Comparison of ENCODE assay signal across 8 cellular contexts in genomic region chr1:179955731-179956130, GRCh38. TPM values are rescaled to one million over a fixed set of nuclear protein-coding genes. Genes with fewer than 3 reads are reported as not detected.
DNase-seq lines count a peak whose midpoint lies in the region; ATAC-seq and TF ChIP-seq lines count a peak whose summit lies in the region.

No MANE protein-coding gene starts in this region.

- H3K27me3 Mint-ChIP-seq in CD8-positive, alpha-beta memory T cell = no peaks in the 10 kb centered on the region
- H3K27me3 Mint-ChIP-seq in dendritic cell treated with granulocyte-macrophage colony-stimulating factor and Interleukin-4, amounts not matched to agents 40 ng/mL and 50 ng/mL, for 4 days = no peaks in the 10 kb centered on the region
- H3K27me3 Mint-ChIP-seq in neural crest cell (ENCODE audit: low read depth) = no peaks in the 10 kb centered on the region

- no peaks in the 10 kb centered on the region for H3K9me3 ChIP-seq in CD8-positive, alpha-beta memory T cell (ENCODE audit: low read length)

- peaks cover 42% of the 10 kb centered on the region for H3K4me1 ChIP-seq in CD8-positive, alpha-beta memory T cell (ENCODE audit: insufficient read depth, low read length)

- no peak for TF ChIP-seq POLR2A in NB4 (IDR thresholded peaks at IDR 0.05; ENCODE audit: extremely low read depth, insufficient read length)

- no peak for DNase-seq in CD8-positive, alpha-beta memory T cell
- DNase-seq in NB4 (ENCODE audit: low read depth) = peak; percentile 37
- no peak for DNase-seq in neural crest cell (ENCODE audit: low read depth, low spot score)
- no peak for DNase-seq in GM13976 (ENCODE audit: low spot score)
- no peak for DNase-seq in dedifferentiated amniotic fluid mesenchymal stem cell (ENCODE audit: extremely low spot score)
- DNase-seq in stimulated activated CD4-positive, alpha-beta T cell treated with anti-CD3 and anti-CD28 coated beads, Interleukin-1b, Interleukin-23, amount 100 ng/mL, for 48 hours = no peak

- no peak for TF ChIP-seq CTCF in NB4 (IDR thresholded peaks at IDR 0.05; ENCODE audit: low read depth, low read length)
- TF ChIP-seq CTCF in neural crest cell (conservative IDR thresholded peaks at IDR 0.05) = no peak
- TF ChIP-seq CTCF in GM13976 (IDR thresholded peaks at IDR 0.05; ENCODE audit: borderline replicate concordance, control extremely low read depth, extremely low read depth, insufficient read depth, missing control alignments) = no peak

- no peaks in the 10 kb centered on the region for H3K27me3 ChIP-seq in CD8-positive, alpha-beta memory T cell (ENCODE audit: insufficient read depth, low read length, poor library complexity, severe bottlenecking)

- CTCF ChIA-PET in CD8-positive, alpha-beta memory T cell (lab: Charles Lee) = interaction anchor here (3.5 kb wide), 1 partner anchor 73 kb away, joined by 18 read pairs; the partner anchor contains the start of gene TOR1AIP1

- no peaks in the 10 kb centered on the region for H3K9me3 Mint-ChIP-seq in CD8-positive, alpha-beta memory T cell
- no peaks in the 10 kb centered on the region for H3K9me3 Mint-ChIP-seq in dendritic cell treated with granulocyte-macrophage colony-stimulating factor and Interleukin-4, amounts not matched to agents 40 ng/mL and 50 ng/mL, for 4 days
- H3K9me3 Mint-ChIP-seq in neural crest cell = no peaks in the 10 kb centered on the region

- peaks cover 0 to 11% (median 0%) of the 10 kb centered on the region in 3 donors for H3K36me3 Mint-ChIP-seq in CD8-positive, alpha-beta memory T cell
- H3K36me3 Mint-ChIP-seq in dendritic cell treated with granulocyte-macrophage colony-stimulating factor and Interleukin-4, amounts not matched to agents 40 ng/mL and 50 ng/mL, for 4 days (ENCODE audit: low read depth) = peaks cover 23% of the 10 kb centered on the region
- no peaks in the 10 kb centered on the region for H3K36me3 Mint-ChIP-seq in neural crest cell (ENCODE audit: low read depth)

- POLR2A ChIA-PET in CD8-positive, alpha-beta memory T cell (lab: Charles Lee) = interaction anchor here (0.6 to 1.1 kb wide), 2 partner anchors 73 to 150 kb away, joined by 3 to 4 read pairs; partner anchors contain the start of gene TOR1AIP1

- peak overlapping the region; percentile 88 for H3K4me3 ChIP-seq in CD8-positive, alpha-beta memory T cell (ENCODE audit: low read length)
- peak overlapping the region; percentile 91 for H3K4me3 ChIP-seq in NB4 (ENCODE audit: low read depth, low read length)

- H3K27ac ChIP-seq in CD8-positive, alpha-beta memory T cell (ENCODE audit: low read depth, low read length) = peak overlapping the region; percentile 78

- ATAC-seq in HG02885 (IDR thresholded peaks at IDR 0.05; ENCODE audit: poor library complexity, unreplicated experiment) = no peak

- peak overlapping the region; percentile 90 to 96 (median 93) for H3K4me3 Mint-ChIP-seq in CD8-positive, alpha-beta memory T cell
- peak overlapping the region; percentile 82 for H3K4me3 Mint-ChIP-seq in dendritic cell treated with granulocyte-macrophage colony-stimulating factor and Interleukin-4, amounts not matched to agents 40 ng/mL and 50 ng/mL, for 4 days
- H3K4me3 Mint-ChIP-seq in neural crest cell = peak overlapping the region; percentile 95

- in situ Hi-C loops in GM13976 (cut with MboI; ENCODE audit: low sequenced_read_pairs, unreplicated experiment) = no loop called here

- intact Hi-C loops in dendritic cell treated with granulocyte-macrophage colony-stimulating factor and Interleukin-4, amounts not matched to agents 40 ng/mL and 50 ng/mL, for 4 days (cut with micrococcal nuclease) = loop anchor here (2.0 kb wide), 1 partner anchor 73 kb away; the partner anchor contains the start of gene TOR1AIP1

- H3K27ac Mint-ChIP-seq in CD8-positive, alpha-beta memory T cell = peak overlapping the region; percentile 84 to 96 (median 94)
- peak overlapping the region; percentile 95 for H3K27ac Mint-ChIP-seq in dendritic cell treated with granulocyte-macrophage colony-stimulating factor and Interleukin-4, amounts not matched to agents 40 ng/mL and 50 ng/mL, for 4 days
- no peak overlapping the region for H3K27ac Mint-ChIP-seq in neural crest cell (ENCODE audit: unreplicated experiment)

- H3K36me3 ChIP-seq in CD8-positive, alpha-beta memory T cell (ENCODE audit: insufficient read depth, low read length) = no peaks in the 10 kb centered on the region

- peaks cover 58 to 76% (median 71%) of the 10 kb centered on the region in 3 donors for H3K4me1 Mint-ChIP-seq in CD8-positive, alpha-beta memory T cell
- H3K4me1 Mint-ChIP-seq in dendritic cell treated with granulocyte-macrophage colony-stimulating factor and Interleukin-4, amounts not matched to agents 40 ng/mL and 50 ng/mL, for 4 days (ENCODE audit: low read depth) = peaks cover 36% of the 10 kb centered on the region
- H3K4me1 Mint-ChIP-seq in neural crest cell = peaks cover 28% of the 10 kb centered on the region

RNA-seq across cellular contexts. Expression of gene CEP350, which starts 1.1 kb away (rescaled TPM):
- total RNA-seq in CD8-positive, alpha-beta memory T cell = 10 to 100 TPM; 41.4 to 43.3 TPM
- polyA plus RNA-seq in CD8-positive, alpha-beta memory T cell = 60.1 TPM
- 44.8 and 50.1 TPM in 2 replicates for total RNA-seq in neural crest cell
